In the genomic region with DNA sequence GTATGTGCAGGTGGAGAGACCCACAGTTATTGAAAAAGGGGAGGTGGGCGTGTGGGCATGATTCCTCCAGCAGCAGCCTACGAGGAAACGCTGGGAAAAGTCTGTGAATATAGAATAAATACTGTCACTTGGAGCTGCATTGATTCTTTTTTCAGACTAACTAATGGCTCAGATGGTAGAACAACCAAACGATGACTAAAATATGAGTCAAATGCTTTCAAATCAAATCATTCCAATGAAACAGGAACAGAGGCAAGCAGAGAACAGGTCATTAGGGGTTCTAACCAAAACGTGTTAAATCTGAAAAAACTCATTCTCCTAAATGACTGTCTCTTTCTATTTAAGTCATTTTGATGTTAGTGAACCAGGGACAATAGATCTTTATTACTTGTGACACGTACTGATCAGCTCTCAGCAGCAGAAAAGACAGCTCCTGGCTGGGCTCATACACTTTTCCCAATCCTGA, we compare ENCODE assay signal across 13 cellular contexts. TPM values are rescaled to one million over a fixed set of nuclear protein-coding genes. Genes with fewer than 3 reads are reported as not detected.
DNase-seq lines count a peak whose midpoint lies in the region; ATAC-seq and TF ChIP-seq lines count a peak whose summit lies in the region.
"Had no signal": no experiment of that assay in that cellular context is flagged by ENCODE, and none has a peak within 500 bp of the region (broad histone marks: within the 10 kb centered on the region; RNA-seq: fewer than 3 reads in every experiment).

No MANE protein-coding gene starts in this region.

- H3K27me3 ChIP-seq in effector memory CD4-positive, alpha-beta T cell (replicated peaks; ENCODE audit: control insufficient read depth, insufficient read depth, low read length, poor library complexity, severe bottlenecking), result no peaks in the 10 kb centered on the region
- H3K27me3 ChIP-seq: BLaER1, right lobe of liver had no signal

- H3K4me3 ChIP-seq in mucosa of descending colon, result no peak overlapping the region
- no peak overlapping the region for H3K4me3 ChIP-seq in effector memory CD4-positive, alpha-beta T cell (ENCODE audit: insufficient read depth, low read depth, low read length, poor library complexity, severe bottlenecking)
- H3K4me3 ChIP-seq: BLaER1, right lobe of liver had no signal

- H3K27ac ChIP-seq in effector memory CD4-positive, alpha-beta T cell (ENCODE audit: insufficient read depth, low read length, poor library complexity, severe bottlenecking), result no peak overlapping the region
- H3K27ac ChIP-seq: BLaER1, right lobe of liver had no signal

- intact Hi-C loops in mucosa of descending colon (cut with DNase I, micrococcal nuclease), result no loop called here

- H3K9me3 ChIP-seq in mucosa of descending colon, result no peaks in the 10 kb centered on the region
- no peaks in the 10 kb centered on the region for H3K9me3 ChIP-seq in effector memory CD4-positive, alpha-beta T cell (ENCODE audit: control insufficient read depth, low read length)
- H3K9me3 ChIP-seq: BLaER1, right lobe of liver had no signal

- no peak for TF ChIP-seq CTCF in mucosa of descending colon (IDR thresholded peaks at IDR 0.05)

- no peaks in the 10 kb centered on the region for H3K4me1 ChIP-seq in mucosa of descending colon (ENCODE audit: low read depth)
- H3K4me1 ChIP-seq in effector memory CD4-positive, alpha-beta T cell (ENCODE audit: control insufficient read depth, insufficient read depth, low read length, poor library complexity, severe bottlenecking), result no peaks in the 10 kb centered on the region
- H3K4me1 ChIP-seq: BLaER1 had no signal

- DNase-seq in CD1c-positive myeloid dendritic cell (ENCODE audit: extremely low spot score) (peak; percentile 7), HT1080 (ENCODE audit: low read depth) (peak; percentile 75), fibroblast of peridontal ligament (ENCODE audit: extremely low read depth) (peak; percentile 49), mucosa of descending colon (no peak), NCI-H1105 (lab: John Stamatoyannopoulos, UW) (no peak), NOMO-1 treated with DMSO at 0.1 percent for 48 hours (lab: John Stamatoyannopoulos, UW; ENCODE audit: unreplicated experiment) (no peak)
- no peak for DNase-seq in effector memory CD4-positive, alpha-beta T cell
- DNase-seq: activated CD4-positive, alpha-beta memory T cell treated with anti-CD3 and anti-CD28 coated beads, Interleukin-2, amount 10 ng/mL, durations not matched to agents 7 days and 5 days; activated naive CD8-positive, alpha-beta T cell treated with anti-CD3 and anti-CD28 coated beads for 36 hours; NCI-H526 treated with DMSO at 0.1 percent for 48 hours; right lobe of liver had no signal

- ATAC-seq in GM21360 (IDR thresholded peaks at IDR 0.05; ENCODE audit: unreplicated experiment) (peak; percentile 48), mucosa of descending colon (no peak)
- ATAC-seq: right lobe of liver had no signal

- no peaks in the 10 kb centered on the region for H3K36me3 ChIP-seq in mucosa of descending colon (ENCODE audit: low read depth)
- no peaks in the 10 kb centered on the region for H3K36me3 ChIP-seq in effector memory CD4-positive, alpha-beta T cell (ENCODE audit: control insufficient read depth, insufficient read depth, low read length)
- H3K36me3 ChIP-seq: BLaER1 had no signal

RNA-seq across cellular contexts. Expression of gene SEC16B, which starts 35.1 kb away (rescaled TPM):
- 0.59 and 1.5 TPM in 2 replicates for total RNA-seq in HT1080 (2014; rRNA removed; shearing (Covaris generic))
- polyA plus RNA-seq in HT1080 (2015; cell fraction: cytosol; rRNA removed), result 0.90 and 0.97 TPM in 2 replicates
- 1.6 TPM in 2 replicates for polyA plus RNA-seq in HT1080 (2015; cell fraction: nucleus; rRNA removed)
- 1 to 10 TPM; 2.4 to 9.4 (median 4.7) TPM for total RNA-seq in mucosa of descending colon
- total RNA-seq: activated CD4-positive, alpha-beta memory T cell treated with anti-CD3 and anti-CD28 coated beads, Interleukin-2, amount 10 ng/mL, durations not matched to agents 7 days and 5 days; activated naive CD8-positive, alpha-beta T cell treated with anti-CD3 and anti-CD28 coated beads for 36 hours had no signal

Comparison
In these comparisons a context has a peak if more than half of its experiments do, and no peak if none do; other contexts are left out.
1. DNase-seq: peak in CD1c-positive myeloid dendritic cell (single experiment), HT1080 (single experiment) and fibroblast of peridontal ligament (single experiment); none in mucosa of descending colon (0 of 3), NCI-H1105 (single experiment), NOMO-1 treated with DMSO at 0.1 percent for 48 hours (single experiment) and effector memory CD4-positive, alpha-beta T cell (0 of 3).